In the genomic region with DNA sequence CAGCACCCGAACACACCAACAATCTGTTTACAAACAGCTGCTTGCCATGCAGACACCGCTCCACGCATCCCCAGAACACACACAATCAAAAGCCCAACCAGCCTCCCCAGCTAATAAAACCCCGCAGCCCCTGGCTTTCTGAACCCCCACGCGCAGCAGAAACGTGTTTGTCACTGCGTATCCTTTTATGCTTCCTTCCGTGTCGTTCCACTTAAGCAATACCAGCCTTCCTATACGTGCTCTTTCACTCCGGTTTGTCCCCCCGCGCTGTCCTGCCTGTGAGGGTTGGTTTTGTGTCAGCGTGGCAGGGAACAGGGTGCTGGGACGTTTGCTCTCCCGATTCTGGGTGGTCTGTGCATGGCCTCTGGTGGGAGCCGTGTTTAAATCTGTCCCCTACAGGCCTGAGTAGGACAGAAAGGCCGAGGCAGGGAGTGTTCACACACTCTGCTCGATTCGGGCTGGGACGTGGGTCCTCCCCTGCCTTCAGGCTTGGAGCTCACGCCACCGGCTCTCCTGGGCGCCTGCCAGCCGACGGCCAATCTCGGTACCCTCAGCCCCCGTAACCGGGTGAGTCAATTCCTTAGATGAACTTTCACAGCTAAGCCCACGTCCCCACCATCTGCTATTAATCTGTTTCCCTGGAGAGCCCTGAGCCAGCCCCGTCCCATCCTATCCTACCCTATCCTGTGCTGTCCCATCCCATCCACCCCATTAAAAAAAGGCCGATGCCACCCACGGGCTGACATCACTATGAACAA, we compare ENCODE assay signal across 1 cellular context.
TF ChIP-seq lines count a peak whose summit lies in the region.

No MANE protein-coding gene starts in this region.

TF ChIP-seq in HepG2, 621 proteins besides CTCF, POLR2A, EP300 and RAD21 (continued from another document):
- no peak for TF ChIP-seq RERE (CRISPR knock-in tag; IDR thresholded peaks at IDR 0.05; ENCODE audit: low read depth)
- no peak for TF ChIP-seq AHR (CRISPR knock-in tag; IDR thresholded peaks at IDR 0.05)
- TF ChIP-seq PPARG (CRISPR knock-in tag; conservative IDR thresholded peaks at IDR 0.05), result no peak
- TF ChIP-seq ZNF441 (CRISPR knock-in tag; IDR thresholded peaks at IDR 0.05; ENCODE audit: borderline replicate concordance), result no peak
- no peak for TF ChIP-seq SMYD3 (CRISPR knock-in tag; IDR thresholded peaks at IDR 0.05)
- no peak for TF ChIP-seq ZNF652 (CRISPR knock-in tag; IDR thresholded peaks at IDR 0.05; ENCODE audit: borderline replicate concordance, low read depth)
- TF ChIP-seq ZSCAN21 (CRISPR knock-in tag; IDR thresholded peaks at IDR 0.05; ENCODE audit: borderline replicate concordance), result no peak
- TF ChIP-seq BRCA1 (CRISPR knock-in tag; IDR thresholded peaks at IDR 0.05), result no peak
- TF ChIP-seq NFIB (CRISPR knock-in tag; IDR thresholded peaks at IDR 0.05; ENCODE audit: borderline replicate concordance), result no peak
- no peak for TF ChIP-seq ZNF563 (CRISPR knock-in tag; IDR thresholded peaks at IDR 0.05)
